ENCODE assay signal across 3 cellular contexts in the genomic region with DNA sequence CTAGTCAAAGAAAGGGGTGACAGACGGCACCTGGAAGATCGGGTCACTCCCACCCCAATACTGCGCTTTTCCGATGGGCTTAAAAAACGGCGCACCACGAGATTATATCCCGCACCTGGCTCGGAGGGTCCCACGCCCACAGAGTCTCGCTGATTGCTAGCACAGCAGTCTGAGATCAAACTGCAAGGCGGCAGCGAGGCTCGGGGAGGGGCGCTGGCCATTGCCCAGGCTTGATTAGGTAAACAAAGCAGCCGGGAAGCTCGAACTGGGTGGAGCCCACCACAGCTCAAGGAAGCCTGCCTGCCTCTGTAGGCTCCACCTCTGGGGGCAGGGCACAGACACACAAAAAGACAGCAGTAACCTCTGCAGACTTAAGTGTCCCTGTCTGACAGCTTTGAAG. TPM values are rescaled to one million over a fixed set of nuclear protein-coding genes. Genes with fewer than 3 reads are reported as not detected.
"Had no signal": no experiment of that assay in that cellular context is flagged by ENCODE, and none has a peak within 500 bp of the region (broad histone marks: within the 10 kb centered on the region; RNA-seq: fewer than 3 reads in every experiment).

No MANE protein-coding gene starts in this region.

RNA-seq across cellular contexts. Expression of gene FOXD4, which starts 21.7 kb away (rescaled TPM):
- total RNA-seq: activated T-helper 2 cell treated with anti-CD3 and anti-CD28 coated beads, Interferon-gamma antibody, Interleukin-2, Interleukin-4, amounts not matched to agents 10 μg/mL and 5 μg/mL and 100 μg/mL, durations not matched to agents 14 hours and 24 hours and 36 hours; ascending aorta had no signal
- polyA plus RNA-seq: cardiac muscle cell had no signal
